ENCODE assay signal across 8 cellular contexts in genomic region chr3:44509985-44510360, GRCh38. TPM values are rescaled to one million over a fixed set of nuclear protein-coding genes. Genes with fewer than 3 reads are reported as not detected.
DNase-seq lines count a peak whose midpoint lies in the region; ATAC-seq and TF ChIP-seq lines count a peak whose summit lies in the region.

No MANE protein-coding gene starts in this region.

- H3K9me3 ChIP-seq in KOPT-K1 (ENCODE audit: insufficient read depth, low read length, poor library complexity, severe bottlenecking) (peaks cover 22% of the 10 kb centered on the region), iPS-18a (ENCODE audit: control insufficient read depth, low read depth, low read length) (no peaks in the 10 kb centered on the region), smooth muscle cell (replicated peaks; ENCODE audit: low read depth) (no peaks in the 10 kb centered on the region)

- H3K27me3 Mint-ChIP-seq in activated naive CD8-positive, alpha-beta T cell: no peaks in the 10 kb centered on the region

- H3K4me1 ChIP-seq in iPS-18a (ENCODE audit: control insufficient read depth, low read depth, low read length): peaks cover 17% of the 10 kb centered on the region
- H3K4me1 ChIP-seq in smooth muscle cell (ENCODE audit: low read depth): peaks cover 14% of the 10 kb centered on the region

- H2AFZ ChIP-seq in smooth muscle cell (ENCODE audit: low read depth): peak overlapping the region; percentile 98

- H4K20me1 ChIP-seq in smooth muscle cell (ENCODE audit: low read depth): peaks cover 8% of the 10 kb centered on the region

- peak; percentile 55 for ATAC-seq in GM21528 (IDR thresholded peaks at IDR 0.05; ENCODE audit: low FRiP score, unreplicated experiment)

- H3K27ac Mint-ChIP-seq in activated naive CD8-positive, alpha-beta T cell: peak overlapping the region; percentile 94

- H3K27ac ChIP-seq in KOPT-K1 (ENCODE audit: low read depth, low read length, poor library complexity, severe bottlenecking) (peak overlapping the region; percentile 78), iPS-18a (ENCODE audit: low read length) (no peak overlapping the region), smooth muscle cell (ENCODE audit: low read depth) (peak overlapping the region; percentile 82), caudate nucleus (ENCODE audit: low read depth, low read length) (no peak overlapping the region)

- H3K27me3 ChIP-seq in iPS-18a (ENCODE audit: control insufficient read depth, insufficient read depth, low read length): no peaks in the 10 kb centered on the region
- no peaks in the 10 kb centered on the region for H3K27me3 ChIP-seq in smooth muscle cell (ENCODE audit: low read depth)

- peaks cover 12% of the 10 kb centered on the region for H3K9me3 Mint-ChIP-seq in activated naive CD8-positive, alpha-beta T cell (ENCODE audit: low read depth)

- peak overlapping the region; percentile 90 for H3K4me3 ChIP-seq in iPS-18a (ENCODE audit: low read length)
- peak overlapping the region; percentile 94 for H3K4me3 ChIP-seq in smooth muscle cell

- H3K4me3 Mint-ChIP-seq in activated naive CD8-positive, alpha-beta T cell: peak overlapping the region; percentile 94

- H3F3A ChIP-seq in smooth muscle cell (ENCODE audit: low read depth): no peaks in the 10 kb centered on the region

- peak overlapping the region; percentile 90 for H3K9ac ChIP-seq in iPS-18a (ENCODE audit: low read length)
- H3K9ac ChIP-seq in smooth muscle cell (ENCODE audit: low read depth): peak overlapping the region; percentile 82

- peaks cover 53% of the 10 kb centered on the region for H3K79me2 ChIP-seq in smooth muscle cell (ENCODE audit: low read depth)

- peak overlapping the region; percentile 98 for H3K4me2 ChIP-seq in smooth muscle cell

- under 1% methylated on average over 6 of the region's 6 CpGs for WGBS in smooth muscle cell (ENCODE audit: low lambda C conversion rate)

- TF ChIP-seq CTCF in GM10266 (IDR thresholded peaks at IDR 0.05; ENCODE audit: control insufficient read depth, insufficient read depth, low read depth, missing control alignments) (no peak), smooth muscle cell (IDR thresholded peaks at IDR 0.05; ENCODE audit: borderline replicate concordance, insufficient read depth, poor library complexity, severe bottlenecking) (no peak)

- H3K36me3 Mint-ChIP-seq in activated naive CD8-positive, alpha-beta T cell: peaks cover 18% of the 10 kb centered on the region

- H3K36me3 ChIP-seq in KOPT-K1 (ENCODE audit: insufficient read depth, low read length) (peaks cover 29% of the 10 kb centered on the region), iPS-18a (ENCODE audit: control insufficient read depth, low read depth, low read length) (no peaks in the 10 kb centered on the region), smooth muscle cell (ENCODE audit: low read depth) (no peaks in the 10 kb centered on the region)

- H3K4me1 Mint-ChIP-seq in activated naive CD8-positive, alpha-beta T cell (ENCODE audit: low read depth): peaks cover 37% of the 10 kb centered on the region

- peak; percentile 47 for DNase-seq in GM10266 (ENCODE audit: extremely low spot score)
- no peak for DNase-seq in smooth muscle cell (lab: John Stamatoyannopoulos, UW; ENCODE audit: unreplicated experiment)
- no peak for DNase-seq in caudate nucleus (lab: John Stamatoyannopoulos, UW)
- no peak for DNase-seq in NCI-H2227 (lab: John Stamatoyannopoulos, UW; ENCODE audit: unreplicated experiment)

RNA-seq across cellular contexts. Expression of gene ZNF445, which starts 32.5 kb away (rescaled TPM):
- 8.5 and 10.7 TPM in 2 replicates for total RNA-seq in smooth muscle cell
- 4.7 and 6.1 TPM in 2 replicates for polyA plus RNA-seq in smooth muscle cell

RNA-seq across cellular contexts. Expression of gene ZKSCAN7, which starts 45.0 kb away (rescaled TPM):
- 5.6 and 10.6 TPM in 2 replicates for total RNA-seq in smooth muscle cell
- polyA plus RNA-seq in smooth muscle cell: 3.7 and 4.6 TPM in 2 replicates

Comparison
In these comparisons a context has a peak if more than half of its experiments do, and no peak if none do; other contexts are left out.
1. H3K27ac ChIP-seq: peak in KOPT-K1 (single experiment) and smooth muscle cell (single experiment); none in iPS-18a (single experiment) and caudate nucleus (single experiment).